Comparison of ENCODE assay signal across 7 cellular contexts in the genomic region with DNA sequence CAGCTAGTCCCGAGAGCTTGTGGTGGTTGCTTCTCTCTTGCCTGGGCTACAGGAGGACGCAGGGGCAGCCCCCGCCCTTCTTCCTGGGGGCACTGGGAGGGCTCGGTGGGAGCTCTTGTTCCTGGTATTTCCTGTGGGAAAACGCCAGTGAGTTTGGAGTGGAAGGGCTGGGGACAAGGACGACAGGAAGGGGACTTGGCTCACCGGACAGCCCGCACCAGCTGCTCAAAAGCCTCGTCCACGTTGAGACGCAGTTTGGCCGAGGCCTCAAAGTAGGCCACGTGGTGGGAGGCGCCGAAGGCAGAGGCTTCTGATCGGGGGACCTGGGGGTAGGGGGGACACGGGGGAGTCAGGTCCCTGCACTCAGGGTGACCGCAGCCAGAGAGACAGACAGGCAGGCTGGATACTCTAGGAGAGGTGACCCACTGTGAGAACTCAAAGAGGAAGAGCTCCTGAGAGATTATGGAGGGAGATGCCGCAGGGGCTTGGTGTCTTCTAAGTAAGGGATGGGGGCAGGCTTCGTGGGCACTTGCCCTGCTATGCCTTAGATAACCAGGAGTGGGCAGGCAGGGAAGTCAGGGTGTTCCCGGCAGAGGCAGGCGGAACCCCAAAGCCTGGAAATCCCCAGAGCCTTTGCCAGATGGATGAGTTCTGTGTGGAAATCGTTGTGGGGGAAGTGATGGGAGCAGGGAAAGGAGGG. TPM values are rescaled to one million over a fixed set of nuclear protein-coding genes. Genes with fewer than 3 reads are reported as not detected.
DNase-seq lines count a peak whose midpoint lies in the region; ATAC-seq and TF ChIP-seq lines count a peak whose summit lies in the region.

No MANE protein-coding gene starts in this region.

- H3K4me3 ChIP-seq in Caco-2 (ENCODE audit: low read depth, low read length): no peak overlapping the region
- no peak overlapping the region for H3K4me3 ChIP-seq in Peyer's patch
- H3K4me3 ChIP-seq in fibroblast of mammary gland (ENCODE audit: control insufficient read depth, low read depth, low read length): no peak overlapping the region

- intact Hi-C loops in Caco-2 (cut with micrococcal nuclease; ENCODE audit: unreplicated experiment): no loop called here

- H3K4me1 ChIP-seq in Caco-2: peaks cover 7% of the 10 kb centered on the region; the same call in 1 of the 2 replicates
- H3K4me1 ChIP-seq in Peyer's patch: peaks cover 0 to 24% (median 0%) of the 10 kb centered on the region in 4 donors

- no TSS peak for BruUV-seq in Caco-2 (replicated peaks; lab: Mats Ljungman, UMichigan)

- TF ChIP-seq POLR2A in Peyer's patch (IDR thresholded peaks at IDR 0.05): no peak

- POLR2A ChIA-PET in Caco-2 (lab: Charles Lee): interaction anchor here (0.7 kb wide), 1 partner anchor 56 kb away, joined by 3 read pairs; no protein-coding TSS in a partner anchor

- no peak overlapping the region for H3K4me3 Mint-ChIP-seq in Caco-2 (ENCODE audit: unreplicated experiment)

- TF ChIP-seq CTCF in Caco-2 (IDR thresholded peaks at IDR 0.05; ENCODE audit: insufficient read depth in 1 of 2, low read depth in 1 of 2, low read length in 1 of 2, severe bottlenecking in 1 of 2, unreplicated experiment in 1 of 2) (no peak), Peyer's patch (IDR thresholded peaks at IDR 0.05) (no peak), fibroblast of mammary gland (conservative IDR thresholded peaks at IDR 0.05; ENCODE audit: control insufficient read depth, insufficient read depth, low read depth, low read length) (no peak)

- peaks cover 71% of the 10 kb centered on the region for H3K36me3 Mint-ChIP-seq in Caco-2 (ENCODE audit: insufficient read depth, unreplicated experiment)

- H3K9me3 ChIP-seq in Caco-2 (no peaks in the 10 kb centered on the region), Peyer's patch (no peaks in the 10 kb centered on the region)

- CTCF ChIA-PET in Caco-2 (lab: Charles Lee): no interaction called here

- H3K27ac Mint-ChIP-seq in Caco-2 (ENCODE audit: unreplicated experiment): peak overlapping the region; percentile 2

- H3K36me3 ChIP-seq in Caco-2 (ENCODE audit: control insufficient read depth, insufficient read depth, low read length) (no peaks in the 10 kb centered on the region), Peyer's patch (no peaks in the 10 kb centered on the region)

- ATAC-seq in HG02623 (IDR thresholded peaks at IDR 0.05; ENCODE audit: unreplicated experiment) (no peak), HG03469 (IDR thresholded peaks at IDR 0.05; ENCODE audit: unreplicated experiment) (no peak)

- H3K27me3 ChIP-seq in Caco-2 (replicated peaks; ENCODE audit: control insufficient read depth, insufficient read depth, low read length) (no peaks in the 10 kb centered on the region), Peyer's patch (no peaks in the 10 kb centered on the region)

- peaks cover 25% of the 10 kb centered on the region for H3K4me1 Mint-ChIP-seq in Caco-2 (ENCODE audit: low read depth, unreplicated experiment)

- H3K27ac ChIP-seq in Peyer's patch: peak overlapping the region; percentile 4 to 55 (median 10)

- no peaks in the 10 kb centered on the region for H3K9me3 Mint-ChIP-seq in Caco-2 (ENCODE audit: unreplicated experiment)

- no peaks in the 10 kb centered on the region for H3K27me3 Mint-ChIP-seq in Caco-2 (ENCODE audit: insufficient read depth, unreplicated experiment)

- no peak for DNase-seq in Caco-2
- no peak for DNase-seq in Peyer's patch
- DNase-seq in fibroblast of mammary gland (ENCODE audit: low read depth): peak; percentile 20
- peak; percentile 13 for DNase-seq in renal cortical epithelial cell (ENCODE audit: low read depth)
- DNase-seq in activated effector memory CD4-positive, alpha-beta T cell treated with anti-CD3 and anti-CD28 coated beads, Interleukin-2, amount 50 U/mL, for 16 hours: no peak

RNA-seq across cellular contexts. Expression of a gene that starts 4.3 kb away (rescaled TPM):
- 10.6 and 11.3 TPM in 2 replicates for total RNA-seq in Caco-2 (2022)
- total RNA-seq in Peyer's patch: 10 to 100 TPM; 17.2 to 48.0 (median 32.4) TPM
- 32.5 and 40.5 TPM in 2 replicates for total RNA-seq in renal cortical epithelial cell

RNA-seq across cellular contexts. Expression of a gene that starts 6.3 kb away (rescaled TPM):
- total RNA-seq in Caco-2 (2022) (83.4 and 89.5 TPM in 2 replicates), Peyer's patch (10 to 100 TPM; 25.2 to 49.8 (median 44.0) TPM), renal cortical epithelial cell (12.5 and 50.9 TPM in 2 replicates)

RNA-seq across cellular contexts. Expression of a gene that starts 30.0 kb away (rescaled TPM):
- total RNA-seq in Caco-2 (2022): 125 and 131 TPM in 2 replicates
- 100 to 1,000 TPM in 3 of 4 donors, 10 to 100 TPM in 1; 98.6 to 131 (median 120) TPM for total RNA-seq in Peyer's patch
- total RNA-seq in renal cortical epithelial cell: 68.4 and 89.3 TPM in 2 replicates

RNA-seq across cellular contexts. Expression of a gene that starts 30.1 kb away (rescaled TPM):
- total RNA-seq in Caco-2 (2022) (103 and 111 TPM in 2 replicates), Peyer's patch (10 to 100 TPM in 3 of 4 donors, 1 to 10 TPM in 1; 5.3 to 28.9 (median 12.2) TPM), renal cortical epithelial cell (1.9 and 5.9 TPM in 2 replicates)

RNA-seq across cellular contexts. Expression of a gene that starts 41.4 kb away (rescaled TPM):
- total RNA-seq in Caco-2 (2022): 326 and 343 TPM in 2 replicates
- 100 to 1,000 TPM in 1 of 4 donors, 10 to 100 TPM in 3; 46.9 to 185 (median 80.0) TPM for total RNA-seq in Peyer's patch
- total RNA-seq in renal cortical epithelial cell: 205 and 483 TPM in 2 replicates

Comparison
In these comparisons a context has a peak if more than half of its experiments do, and no peak if none do; other contexts are left out.
1. DNase-seq: peak in fibroblast of mammary gland (single experiment) and renal cortical epithelial cell (single experiment); none in Caco-2 (0 of 2), Peyer's patch (0 of 3) and activated effector memory CD4-positive, alpha-beta T cell treated with anti-CD3 and anti-CD28 coated beads, Interleukin-2, amount 50 U/mL, for 16 hours (single experiment).